In genomic region chr7:85191383-85191782, GRCh38 we compare ENCODE assay signal across 11 cellular contexts. TPM values are rescaled to one million over a fixed set of nuclear protein-coding genes. Genes with fewer than 3 reads are reported as not detected.
DNase-seq lines count a peak whose midpoint lies in the region; TF ChIP-seq lines count a peak whose summit lies in the region.
"Had no signal": no experiment of that assay in that cellular context is flagged by ENCODE, and none has a peak within 500 bp of the region (broad histone marks: within the 10 kb centered on the region; RNA-seq: fewer than 3 reads in every experiment).

No MANE protein-coding gene starts in this region.

- H3K27ac Mint-ChIP-seq in activated T-helper 2 cell treated with anti-CD3 and anti-CD28 coated beads, Interferon-gamma antibody, Interleukin-2, Interleukin-4, amounts not matched to agents 10 μg/mL and 5 μg/mL and 100 μg/mL, durations not matched to agents 14 hours and 24 hours and 36 hours: no peak overlapping the region
- H3K27ac Mint-ChIP-seq: WTC11 had no signal

- H3K9me3 ChIP-seq in AG04450 (ENCODE audit: control insufficient read depth, insufficient read depth, low read length) (no peaks in the 10 kb centered on the region), SK-N-SH (no peaks in the 10 kb centered on the region)

- intact Hi-C loops in activated T-helper 2 cell treated with anti-CD3 and anti-CD28 coated beads, Interferon-gamma antibody, Interleukin-2, Interleukin-4, amounts not matched to agents 10 μg/mL and 5 μg/mL and 100 μg/mL, durations not matched to agents 14 hours and 24 hours and 36 hours (cut with micrococcal nuclease): no loop called here

- peak; percentile 65 for TF ChIP-seq RAD21 in SK-N-SH (IDR thresholded peaks at IDR 0.05; ENCODE audit: low read length)

- H3K4me1 ChIP-seq in SK-N-SH (ENCODE audit: control insufficient read depth in 1 of 2, insufficient read depth in 2 of 2, low read depth in 1 of 2, low read length in 1 of 2): peaks cover 0 to 7% of the 10 kb centered on the region in 2 experiments; a peak in 2 of 4 replicates

- H3K36me3 ChIP-seq in SK-N-SH (replicated peaks in 1 of 2; ENCODE audit: control insufficient read depth in 1 of 2, insufficient read depth in 2 of 2, low read length in 1 of 2): no peaks in the 10 kb centered on the region

- WGBS in SK-N-SH (ENCODE audit: low lambda C conversion rate): 42% methylated on average over 1 of the region's 1 CpG

- DNase-seq in AG04450 (ENCODE audit: low read depth, low spot score) (no peak), HEK293T (ENCODE audit: extremely low spot score) (peak; percentile 15), SK-N-SH (peak; percentile 37), hepatic stellate cell (ENCODE audit: low spot score) (peak; percentile 11), germinal center (ENCODE audit: low spot score) (no peak), DMS153 treated with DMSO at 0.1 percent for 48 hours (lab: John Stamatoyannopoulos, UW; ENCODE audit: unreplicated experiment) (no peak), NCI-H187 treated with DMSO at 0.1 percent for 48 hours (lab: John Stamatoyannopoulos, UW) (no peak)
- DNase-seq in activated T-helper 2 cell treated with anti-CD3 and anti-CD28 coated beads, Interferon-gamma antibody, Interleukin-2, Interleukin-4, amounts not matched to agents 10 μg/mL and 5 μg/mL and 100 μg/mL, durations not matched to agents 14 hours and 24 hours and 36 hours (ENCODE audit: low spot score): no peak
- DNase-seq: DND-41, NCI-H187 had no signal

- H3K9ac ChIP-seq in SK-N-SH: no peak overlapping the region

- peaks cover 16% of the 10 kb centered on the region for H3K27me3 Mint-ChIP-seq in activated T-helper 2 cell treated with anti-CD3 and anti-CD28 coated beads, Interferon-gamma antibody, Interleukin-2, Interleukin-4, amounts not matched to agents 10 μg/mL and 5 μg/mL and 100 μg/mL, durations not matched to agents 14 hours and 24 hours and 36 hours (ENCODE audit: low read depth)

- no peak overlapping the region for H3K4me2 ChIP-seq in SK-N-SH

- no peak overlapping the region for H3K4me3 Mint-ChIP-seq in activated T-helper 2 cell treated with anti-CD3 and anti-CD28 coated beads, Interferon-gamma antibody, Interleukin-2, Interleukin-4, amounts not matched to agents 10 μg/mL and 5 μg/mL and 100 μg/mL, durations not matched to agents 14 hours and 24 hours and 36 hours (ENCODE audit: low read depth)
- H3K4me3 Mint-ChIP-seq: WTC11 had no signal

- H3K4me3 ChIP-seq in AG04450 (ENCODE audit: low read depth, low read length): no peak overlapping the region
- no peak overlapping the region for H3K4me3 ChIP-seq in SK-N-SH (ENCODE audit: low read depth in 2 of 2, low read length in 1 of 2)

- no peaks in the 10 kb centered on the region for H3K9me3 Mint-ChIP-seq in activated T-helper 2 cell treated with anti-CD3 and anti-CD28 coated beads, Interferon-gamma antibody, Interleukin-2, Interleukin-4, amounts not matched to agents 10 μg/mL and 5 μg/mL and 100 μg/mL, durations not matched to agents 14 hours and 24 hours and 36 hours
- H3K9me3 Mint-ChIP-seq: WTC11 had no signal

- CTCF ChIA-PET in AG04450 (lab: Charles Lee) (interaction anchor here (1.5 to 2.7 kb wide), 4 partner anchors 13 to 639 kb away, joined by 4 to 23 read pairs (median 7); no protein-coding TSS in a partner anchor), HEK293T (lab: Yijun Ruan, JAX) (interaction anchor here (0.7 to 2.4 kb wide), 2 partner anchors 150 to 361 kb away, joined by 4 to 8 read pairs; no protein-coding TSS in a partner anchor), SK-N-SH (lab: Yijun Ruan, JAX) (interaction anchor here (0.9 to 11.8 kb wide), 16 partner anchors 13 to 1254 kb away, joined by 3 to 134 read pairs (median 4); no protein-coding TSS in a partner anchor)

- no peaks in the 10 kb centered on the region for H3K36me3 Mint-ChIP-seq in activated T-helper 2 cell treated with anti-CD3 and anti-CD28 coated beads, Interferon-gamma antibody, Interleukin-2, Interleukin-4, amounts not matched to agents 10 μg/mL and 5 μg/mL and 100 μg/mL, durations not matched to agents 14 hours and 24 hours and 36 hours (ENCODE audit: low read depth)
- H3K36me3 Mint-ChIP-seq: WTC11 had no signal

- no peaks in the 10 kb centered on the region for H3K79me2 ChIP-seq in SK-N-SH (ENCODE audit: insufficient read depth)

- H3K27ac ChIP-seq in AG04450 (ENCODE audit: low read depth, low read length): no peak overlapping the region
- H3K27ac ChIP-seq in SK-N-SH (ENCODE audit: low read depth in 2 of 2, low read length in 1 of 2): no peak overlapping the region

- TF ChIP-seq CTCF in AG04450 (IDR thresholded peaks at IDR 0.05; ENCODE audit: low read depth, low read length) (peak; percentile 38), SK-N-SH (IDR thresholded peaks at IDR 0.05) (peak; percentile 74)

- H4K20me1 ChIP-seq in SK-N-SH (ENCODE audit: insufficient read depth): no peaks in the 10 kb centered on the region

- no peak overlapping the region for H2AFZ ChIP-seq in SK-N-SH (ENCODE audit: low read depth)

- no peak for TF ChIP-seq EP300 in SK-N-SH (IDR thresholded peaks at IDR 0.05; ENCODE audit: borderline replicate concordance in 1 of 2, low read depth in 1 of 2, low read length in 1 of 2)

- H3K4me1 Mint-ChIP-seq in activated T-helper 2 cell treated with anti-CD3 and anti-CD28 coated beads, Interferon-gamma antibody, Interleukin-2, Interleukin-4, amounts not matched to agents 10 μg/mL and 5 μg/mL and 100 μg/mL, durations not matched to agents 14 hours and 24 hours and 36 hours (ENCODE audit: low read depth): peaks cover 1% of the 10 kb centered on the region

- H3F3A ChIP-seq in SK-N-SH (replicated peaks; ENCODE audit: insufficient read depth): no peaks in the 10 kb centered on the region

- POLR2A ChIA-PET in AG04450 (lab: Yijun Ruan, JAX) (no interaction called here), HEK293T (lab: Yijun Ruan, JAX) (no interaction called here), SK-N-SH (lab: Yijun Ruan, JAX) (no interaction called here)

- H3K27me3 ChIP-seq in AG04450 (ENCODE audit: control insufficient read depth, insufficient read depth, low read length) (no peaks in the 10 kb centered on the region), SK-N-SH (ENCODE audit: insufficient read depth) (no peaks in the 10 kb centered on the region)

- no peaks in the 10 kb centered on the region for H3K9me2 ChIP-seq in SK-N-SH

TF ChIP-seq in HEK293T, 16 proteins besides CTCF, POLR2A, EP300 and RAD21 (continues in another document):
- TF ChIP-seq FOXM1 (IDR thresholded peaks at IDR 0.05; ENCODE audit: borderline replicate concordance) (no peak), NFRKB (IDR thresholded peaks at IDR 0.05) (no peak), SUZ12 (IDR thresholded peaks at IDR 0.05) (no peak), CTBP1 (IDR thresholded peaks at IDR 0.05; ENCODE audit: borderline replicate concordance) (no peak), HDGF (IDR thresholded peaks at IDR 0.05; ENCODE audit: borderline replicate concordance) (no peak), PKNOX1 (IDR thresholded peaks at IDR 0.05) (no peak), ZNF384 (IDR thresholded peaks at IDR 0.05) (no peak), LEF1 (IDR thresholded peaks at IDR 0.05; ENCODE audit: borderline replicate concordance) (no peak), SP1 (IDR thresholded peaks at IDR 0.05) (no peak), FOXA1 (IDR thresholded peaks at IDR 0.05) (no peak), TARDBP (IDR thresholded peaks at IDR 0.05) (no peak), FOXK2 (IDR thresholded peaks at IDR 0.05) (no peak), ELF4 (IDR thresholded peaks at IDR 0.05) (no peak), BHLHE40 (IDR thresholded peaks at IDR 0.05; ENCODE audit: borderline replicate concordance) (no peak)

TF ChIP-seq in SK-N-SH, 30 proteins besides CTCF, POLR2A, EP300 and RAD21:
- TF ChIP-seq IRF3 (IDR thresholded peaks at IDR 0.05; ENCODE audit: low read depth, low read length): no peak
- no peak for TF ChIP-seq MEF2A (IDR thresholded peaks at IDR 0.05; ENCODE audit: borderline replicate concordance, low read depth)
- TF ChIP-seq MXI1 (IDR thresholded peaks at IDR 0.05; ENCODE audit: low read depth, low read length): no peak
- TF ChIP-seq SMC3 (IDR thresholded peaks at IDR 0.05; ENCODE audit: low read depth, low read length): peak; percentile 67

RNA-seq across cellular contexts. Expression of gene SEMA3D, which starts 4.5 kb away (rescaled TPM):
- 5.7 and 7.4 TPM in 2 replicates for polyA plus RNA-seq in AG04450 (2011; rRNA removed)
- polyA minus RNA-seq in AG04450 (2011; rRNA and poly(A)+ RNA removed): 10.5 and 17.5 TPM in 2 replicates
- 30.1 and 48.7 TPM in 2 replicates for polyA plus RNA-seq in SK-N-SH (2012; rRNA removed)
- 36.4 and 41.4 TPM in 2 replicates for polyA plus RNA-seq in SK-N-SH (2012; cell fraction: cytosol; rRNA removed)
- polyA plus RNA-seq in SK-N-SH (2012; cell fraction: nucleus; rRNA removed): 15.5 and 39.9 TPM in 2 replicates
- 0.09 and 0.11 TPM in 2 replicates for total RNA-seq in activated T-helper 2 cell treated with anti-CD3 and anti-CD28 coated beads, Interferon-gamma antibody, Interleukin-2, Interleukin-4, amounts not matched to agents 10 μg/mL and 5 μg/mL and 100 μg/mL, durations not matched to agents 14 hours and 24 hours and 36 hours

Comparison
In these comparisons a context has a peak if more than half of its experiments do, and no peak if none do; other contexts are left out.
1. DNase-seq: peak in HEK293T (single experiment), SK-N-SH (single experiment) and hepatic stellate cell (single experiment); none in AG04450 (single experiment), germinal center (single experiment), activated T-helper 2 cell treated with anti-CD3 and anti-CD28 coated beads, Interferon-gamma antibody, Interleukin-2, Interleukin-4, amounts not matched to agents 10 μg/mL and 5 μg/mL and 100 μg/mL, durations not matched to agents 14 hours and 24 hours and 36 hours (single experiment), DMS153 treated with DMSO at 0.1 percent for 48 hours (single experiment) and NCI-H187 treated with DMSO at 0.1 percent for 48 hours (single experiment).